26 cellular contexts compared by ENCODE assay signal in genomic region chr20:6397115-6397514, GRCh38.
"Had no signal": no experiment of that assay in that cellular context is flagged by ENCODE, and none has a peak within 500 bp of the region (broad histone marks: within the 10 kb centered on the region; RNA-seq: fewer than 3 reads in every experiment).

No MANE protein-coding gene starts in this region.

- H3K9me2 ChIP-seq: SK-N-SH had no signal

- H3K36me3 Mint-ChIP-seq: activated CD8-positive, alpha-beta memory T cell treated with anti-CD3 and anti-CD28 coated beads, Interleukin-2, amount 10 ng/mL, durations not matched to agents 7 days and 5 days; activated naive CD4-positive, alpha-beta T cell treated with anti-CD3 and anti-CD28 coated beads, Interleukin-2, amount 50 U/mL, for 24 hours had no signal

- H3K4me3 Mint-ChIP-seq: activated B cell treated with CpG ODN at 0.5 μM for 24 hours; activated CD4-positive, alpha-beta T cell treated with anti-CD3 and anti-CD28 coated beads, Interleukin-2, amount 10 ng/mL, durations not matched to agents 24 days and 14 days; activated CD8-positive, alpha-beta memory T cell treated with anti-CD3 and anti-CD28 coated beads, Interleukin-2, amount 10 ng/mL, durations not matched to agents 7 days and 5 days; activated naive CD4-positive, alpha-beta T cell treated with anti-CD3 and anti-CD28 coated beads, Interleukin-2, amount 50 U/mL, for 24 hours; activated T-cell treated with anti-CD3 and anti-CD28 coated beads, Interleukin-2, amount 50 U/mL, for 24 hours; activated T-helper 1 cell treated with anti-CD3 and anti-CD28 coated beads, Interleukin-12 subunit alpha, Interleukin-12 subunit beta, Interleukin-2, Interleukin-4 antibody, amounts not matched to agents 30 ng/mL and 10 ng/mL and 1 ng/mL, durations not matched to agents 14 hours and 24 hours and 36 hours had no signal

- H3K9me3 Mint-ChIP-seq: activated B cell treated with CpG ODN at 0.5 μM for 24 hours; activated CD4-positive, alpha-beta T cell treated with anti-CD3 and anti-CD28 coated beads, Interleukin-2, amount 10 ng/mL, durations not matched to agents 24 days and 14 days; activated naive CD4-positive, alpha-beta T cell treated with anti-CD3 and anti-CD28 coated beads, Interleukin-2, amount 50 U/mL, for 24 hours; activated T-cell treated with anti-CD3 and anti-CD28 coated beads, Interleukin-2, amount 50 U/mL, for 24 hours; activated T-helper 1 cell treated with anti-CD3 and anti-CD28 coated beads, Interleukin-12 subunit alpha, Interleukin-12 subunit beta, Interleukin-2, Interleukin-4 antibody, amounts not matched to agents 30 ng/mL and 10 ng/mL and 1 ng/mL, durations not matched to agents 14 hours and 24 hours and 36 hours had no signal

- H3K27ac Mint-ChIP-seq: activated B cell treated with CpG ODN at 0.5 μM for 24 hours; activated CD4-positive, alpha-beta T cell treated with anti-CD3 and anti-CD28 coated beads, Interleukin-2, amount 10 ng/mL, durations not matched to agents 24 days and 14 days; activated CD8-positive, alpha-beta memory T cell treated with anti-CD3 and anti-CD28 coated beads, Interleukin-2, amount 10 ng/mL, durations not matched to agents 7 days and 5 days; activated naive CD4-positive, alpha-beta T cell treated with anti-CD3 and anti-CD28 coated beads, Interleukin-2, amount 50 U/mL, for 24 hours; activated T-cell treated with anti-CD3 and anti-CD28 coated beads, Interleukin-2, amount 50 U/mL, for 24 hours; activated T-helper 1 cell treated with anti-CD3 and anti-CD28 coated beads, Interleukin-12 subunit alpha, Interleukin-12 subunit beta, Interleukin-2, Interleukin-4 antibody, amounts not matched to agents 30 ng/mL and 10 ng/mL and 1 ng/mL, durations not matched to agents 14 hours and 24 hours and 36 hours had no signal

- H3K27me3 Mint-ChIP-seq: activated B cell treated with CpG ODN at 0.5 μM for 24 hours; activated CD4-positive, alpha-beta T cell treated with anti-CD3 and anti-CD28 coated beads, Interleukin-2, amount 10 ng/mL, durations not matched to agents 24 days and 14 days; activated CD8-positive, alpha-beta memory T cell treated with anti-CD3 and anti-CD28 coated beads, Interleukin-2, amount 10 ng/mL, durations not matched to agents 7 days and 5 days; activated naive CD4-positive, alpha-beta T cell treated with anti-CD3 and anti-CD28 coated beads, Interleukin-2, amount 50 U/mL, for 24 hours; activated T-cell treated with anti-CD3 and anti-CD28 coated beads, Interleukin-2, amount 50 U/mL, for 24 hours had no signal

- DNase-seq: activated B cell treated with CpG ODN at 0.5 μM for 24 hours; activated CD4-positive, alpha-beta T cell treated with anti-CD3 and anti-CD28 coated beads for 1 hour; activated CD4-positive, alpha-beta T cell treated with anti-CD3 and anti-CD28 coated beads, Interleukin-2, amount 10 ng/mL, durations not matched to agents 24 days and 14 days; activated CD4-positive, alpha-beta T cell treated with anti-CD3 and anti-CD28 coated beads, Interleukin-2, amount 50 U/mL, for 48 hours; activated CD8-positive, alpha-beta memory T cell treated with anti-CD3 and anti-CD28 coated beads, Interleukin-2, amount 10 ng/mL, durations not matched to agents 7 days and 5 days; activated effector memory CD4-positive, alpha-beta T cell treated with Interleukin-2 at 50 U/mL for 16 hours; activated naive CD4-positive, alpha-beta T cell; activated T-cell treated with anti-CD3 and anti-CD28 coated beads, Interleukin-2, amount 50 U/mL, for 24 hours; aorta; caudate nucleus; MG63; MV-4-11; NCI-H1092 treated with DMSO at 0.1 percent for 48 hours; NCI-H1417 treated with DMSO at 0.1 percent for 48 hours; NCI-H187; NCI-H345; NCI-H524; Peyer's patch; Right ventricle myocardium superior; SJCRH30; SK-N-SH; SW 1271 had no signal

- H3K27me3 ChIP-seq: breast epithelium, MG63, Peyer's patch, SJCRH30 had no signal

- H3K4me1 ChIP-seq: breast epithelium, Peyer's patch, SJCRH30 had no signal

- H3K27ac ChIP-seq: breast epithelium, Peyer's patch, RWPE1, SJCRH30 had no signal

- H3K4me2 ChIP-seq: SK-N-SH had no signal

- H3K4me1 Mint-ChIP-seq: activated B cell treated with CpG ODN at 0.5 μM for 24 hours; activated CD4-positive, alpha-beta T cell treated with anti-CD3 and anti-CD28 coated beads, Interleukin-2, amount 10 ng/mL, durations not matched to agents 24 days and 14 days; activated CD8-positive, alpha-beta memory T cell treated with anti-CD3 and anti-CD28 coated beads, Interleukin-2, amount 10 ng/mL, durations not matched to agents 7 days and 5 days; activated naive CD4-positive, alpha-beta T cell treated with anti-CD3 and anti-CD28 coated beads, Interleukin-2, amount 50 U/mL, for 24 hours had no signal

- H3K4me3 ChIP-seq: breast epithelium, MG63, Peyer's patch, SJCRH30 had no signal

- H3K36me3 ChIP-seq: breast epithelium, MG63, Peyer's patch, SJCRH30 had no signal

- H3K9me3 ChIP-seq: breast epithelium, MG63, Peyer's patch, SJCRH30, SK-N-SH had no signal

- ATAC-seq: activated CD8-positive, alpha-beta memory T cell treated with anti-CD3 and anti-CD28 coated beads, Interleukin-2, amount 10 ng/mL, durations not matched to agents 7 days and 5 days had no signal
